Comparison of ENCODE assay signal across 8 cellular contexts in genomic region chr3:196568246-196569002, GRCh38. TPM values are rescaled to one million over a fixed set of nuclear protein-coding genes. Genes with fewer than 3 reads are reported as not detected.
DNase-seq lines count a peak whose midpoint lies in the region; ATAC-seq and TF ChIP-seq lines count a peak whose summit lies in the region.

Gene FBXO45, plus strand, starts transcription at chr3:196568660. Its CDS starts 325 bp downstream, at chr3:196568985.
Gene WDR53, minus strand, starts transcription at chr3:196568554. Its CDS starts 7,079 bp downstream, at chr3:196561475.

- H3K36me3 ChIP-seq in PC-9 (ENCODE audit: low read depth) = 0 out of 2 replicates have a peak, but pooled peaks cover 9% of the 10 kb centered on the region

- peak within 1 kb of the TSS; percentile 84 for H2AFZ ChIP-seq in PC-9

- peaks cover 70% of the 10 kb centered on the region for H3K79me2 ChIP-seq in PC-9 (ENCODE audit: low read depth)

- H3K9me3 ChIP-seq in PC-9 (ENCODE audit: insufficient read depth, low read depth) = no peaks in the 10 kb centered on the region

- H3F3A ChIP-seq in PC-9 (ENCODE audit: insufficient read depth, low read depth) = peaks cover 28% of the 10 kb centered on the region

- no peaks in the 10 kb centered on the region for H3K9me2 ChIP-seq in PC-9 (ENCODE audit: insufficient read depth)

- CTCF ChIA-PET in PC-9 (lab: Charles Lee) = interaction anchor here (0.5 to 1.1 kb wide), 2 partner anchors 41 to 406 kb away, joined by 5 to 6 read pairs; no protein-coding TSS in a partner anchor

- BruUV-seq in PC-9 (replicated peaks; lab: Mats Ljungman, UMichigan) = no TSS peak

- POLR2A ChIA-PET in PC-9 (lab: Charles Lee; ENCODE audit: unreplicated experiment) = interaction anchor here (0.5 to 0.9 kb wide), 7 partner anchors 8 to 538 kb away, joined by 3 to 9 read pairs (median 5); partner anchors contain the start of gene NCBP2

- intact Hi-C loops in PC-9 (cut with micrococcal nuclease; ENCODE audit: unreplicated experiment) = loop anchor here (2.0 kb wide), 3 partner anchors 40 to 374 kb away; partner anchors contain the start of gene NCBP2

- in situ Hi-C loops in KBM-7 (cut with MboI; ENCODE audit: low pct_unique_long_range_greater_than_20kb, low sequenced_read_pairs) = no loop called here

- peaks cover 34% of the 10 kb centered on the region for H3K4me1 ChIP-seq in PC-9 (replicated peaks; ENCODE audit: insufficient read depth)

- H3K27ac ChIP-seq in PC-9 = peak within 1 kb of the TSS; percentile 30

- H3K27me3 ChIP-seq in PC-9 (ENCODE audit: insufficient read depth, low read depth) = no peaks in the 10 kb centered on the region

- peak; percentile 93 for ATAC-seq in GM21723 (IDR thresholded peaks at IDR 0.05; ENCODE audit: unreplicated experiment)

- H3K4me3 ChIP-seq in PC-9 (peak within 1 kb of the TSS; percentile 75), epithelial cell of proximal tubule (ENCODE audit: low read depth, low read length) (peak within 1 kb of the TSS; percentile 73)

- peak; percentile 79 for DNase-seq in DMS53 treated with DMSO at 0.1 percent for 48 hours (lab: John Stamatoyannopoulos, UW; ENCODE audit: unreplicated experiment)
- peak; percentile 96 for DNase-seq in KBM-7
- peak; percentile 90 to 98 for DNase-seq in PC-9
- peak; percentile 97 for DNase-seq in activated T-cell treated with anti-CD3 and anti-CD28 coated beads, Interleukin-2, amount 50 U/mL, for 1 hour
- peak; percentile 36 for DNase-seq in epithelial cell of proximal tubule (ENCODE audit: low read depth)
- peak; percentile 95 for DNase-seq in mucosa of gallbladder (ENCODE audit: low spot score)
- peak; percentile 94 for DNase-seq in stimulated activated CD8-positive, alpha-beta memory T cell treated with anti-CD3 and anti-CD28 coated beads, Interleukin-4, amount 100 ng/mL, for 24 hours (ENCODE audit: low read depth)

- 0 out of 2 replicates have a peak, but pooled peaks cover 4% of the 10 kb centered on the region for H4K20me1 ChIP-seq in PC-9 (ENCODE audit: insufficient read depth)

- peak within 1 kb of the TSS; percentile 92 for H3K4me2 ChIP-seq in PC-9

- TF ChIP-seq CTCF in PC-9 (conservative IDR thresholded peaks at IDR 0.05) = no peak
- no peak for TF ChIP-seq CTCF in epithelial cell of proximal tubule (conservative IDR thresholded peaks at IDR 0.05; ENCODE audit: low read depth, low read length)

RNA-seq across cellular contexts. Expression of gene FBXO45, which starts in this region (rescaled TPM):
- total RNA-seq in PC-9 (2021) (16.5 and 21.3 TPM in 2 replicates), epithelial cell of proximal tubule (7.8 and 9.9 TPM in 2 replicates), mucosa of gallbladder (7.5 TPM)

RNA-seq across cellular contexts. Expression of gene WDR53, which starts in this region (rescaled TPM):
- 33.5 and 34.8 TPM in 2 replicates for total RNA-seq in PC-9 (2021)
- 8.5 and 9.2 TPM in 2 replicates for total RNA-seq in epithelial cell of proximal tubule
- total RNA-seq in mucosa of gallbladder = 8.6 TPM

Comparison
In these comparisons a context has a peak if more than half of its experiments do, and no peak if none do; other contexts are left out.
1. Peak in every context shown above with its lines: DNase-seq, ATAC-seq, H3K4me3 ChIP-seq and H3K27ac ChIP-seq.
2. DNase-seq: peak in every context shown above with its lines; median percentile 97 in activated T-cell treated with anti-CD3 and anti-CD28 coated beads, Interleukin-2, amount 50 U/mL, for 1 hour; 96 in KBM-7; 95 in mucosa of gallbladder; 94 in PC-9; 94 in stimulated activated CD8-positive, alpha-beta memory T cell treated with anti-CD3 and anti-CD28 coated beads, Interleukin-4, amount 100 ng/mL, for 24 hours; 79 in DMS53 treated with DMSO at 0.1 percent for 48 hours; 36 in epithelial cell of proximal tubule.